Comparison of ENCODE assay signal across 8 cellular contexts in the genomic region with DNA sequence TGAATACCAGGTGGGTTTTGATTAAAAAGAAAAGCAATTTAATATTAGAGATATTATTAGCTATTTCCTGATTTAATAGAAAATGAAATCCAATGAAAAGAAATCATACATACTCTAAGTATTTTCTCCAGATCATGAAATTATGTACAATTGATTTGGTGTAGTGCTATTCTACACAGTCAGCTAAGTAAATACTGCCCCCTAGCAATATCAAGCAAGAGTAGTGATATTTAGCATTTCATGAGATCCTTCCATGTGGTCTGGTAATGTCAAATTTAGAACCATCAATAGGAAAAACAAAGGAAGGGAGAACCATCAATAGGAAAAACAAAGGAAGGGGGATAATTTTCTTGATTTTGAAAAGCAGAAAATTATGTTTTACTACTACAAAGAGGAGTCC.
A peak's percentile ranks its signal among the peaks of the same experiment; 100 is the strongest.
DNase-seq lines count a peak whose midpoint lies in the region; ATAC-seq and TF ChIP-seq lines count a peak whose summit lies in the region.

No MANE protein-coding gene starts in this region.

- DNase-seq in ACHN (peak; percentile 42), GM13977 (ENCODE audit: low spot score) (no peak), Peyer's patch (no peak), fibroblast of the conjunctiva (ENCODE audit: low read depth) (peak; percentile 9)
- no peak for DNase-seq in stimulated activated CD4-positive, alpha-beta T cell treated with anti-CD3 and anti-CD28 coated beads, Interleukin-15, amount 100 ng/mL, for 24 hours
- DNase-seq in activated CD4-positive, alpha-beta T cell treated with anti-CD3 and anti-CD28 coated beads for 36 hours: no peak

- H3K4me1 Mint-ChIP-seq in activated CD4-positive, alpha-beta T cell treated with anti-CD3 and anti-CD28 coated beads for 36 hours: no peaks in the 10 kb centered on the region

- CTCF ChIA-PET in activated CD4-positive, alpha-beta T cell treated with anti-CD3 and anti-CD28 coated beads for 36 hours (lab: Charles Lee): interaction anchor here (0.9 kb wide), 1 partner anchor 10 kb away, joined by 3 read pairs; no protein-coding TSS in a partner anchor

- no peaks in the 10 kb centered on the region for H3K4me1 ChIP-seq in Peyer's patch

- ATAC-seq in HG03520 (IDR thresholded peaks at IDR 0.05; ENCODE audit: unreplicated experiment) (no peak), GM21381 (IDR thresholded peaks at IDR 0.05; ENCODE audit: unreplicated experiment) (no peak)
- no peak for ATAC-seq in activated CD4-positive, alpha-beta T cell treated with anti-CD3 and anti-CD28 coated beads for 36 hours

- no peak for TF ChIP-seq POLR2A in Peyer's patch (IDR thresholded peaks at IDR 0.05)

- H3K27me3 Mint-ChIP-seq in activated CD4-positive, alpha-beta T cell treated with anti-CD3 and anti-CD28 coated beads for 36 hours: no peaks in the 10 kb centered on the region

- no peak overlapping the region for H3K4me3 ChIP-seq in Peyer's patch

- no peak overlapping the region for H3K4me3 Mint-ChIP-seq in activated CD4-positive, alpha-beta T cell treated with anti-CD3 and anti-CD28 coated beads for 36 hours

- H3K9me3 ChIP-seq in Peyer's patch: no peaks in the 10 kb centered on the region

- intact Hi-C loops in activated CD4-positive, alpha-beta T cell treated with anti-CD3 and anti-CD28 coated beads for 36 hours (cut with DNase I, micrococcal nuclease): loop anchor here in 1 of 2 experiments (5.0 kb wide), 1 partner anchor 679 kb away; no protein-coding TSS in a partner anchor

- H3K36me3 Mint-ChIP-seq in activated CD4-positive, alpha-beta T cell treated with anti-CD3 and anti-CD28 coated beads for 36 hours (ENCODE audit: low read depth): peaks cover 3% of the 10 kb centered on the region

- POLR2A ChIA-PET in activated CD4-positive, alpha-beta T cell treated with anti-CD3 and anti-CD28 coated beads for 36 hours (lab: Charles Lee): no interaction called here

- H3K36me3 ChIP-seq in Peyer's patch: no peaks in the 10 kb centered on the region

- in situ Hi-C loops in ACHN (cut with HindIII; ENCODE audit: low pct_ligation_motif_present, low pct_unique_long_range_greater_than_20kb, low sequenced_read_pairs): no loop called here
- in situ Hi-C loops in GM13977 (cut with MboI; ENCODE audit: low pct_unique_long_range_greater_than_20kb, low sequenced_read_pairs, unreplicated experiment): no loop called here

- TF ChIP-seq CTCF in GM13977 (IDR thresholded peaks at IDR 0.05; ENCODE audit: extremely low read depth, insufficient read depth, missing control alignments): peak; percentile 43
- peak in 4 of 6 experiments; percentile 28 to 50 (median 48) for TF ChIP-seq CTCF in Peyer's patch (IDR thresholded peaks at IDR 0.05)

- no peaks in the 10 kb centered on the region for H3K27me3 ChIP-seq in Peyer's patch

- no peak overlapping the region for H3K27ac Mint-ChIP-seq in activated CD4-positive, alpha-beta T cell treated with anti-CD3 and anti-CD28 coated beads for 36 hours

- no peak overlapping the region for H3K27ac ChIP-seq in Peyer's patch

- no peaks in the 10 kb centered on the region for H3K9me3 Mint-ChIP-seq in activated CD4-positive, alpha-beta T cell treated with anti-CD3 and anti-CD28 coated beads for 36 hours (ENCODE audit: low read depth)

Comparison
In these comparisons a context has a peak if more than half of its experiments do, and no peak if none do; other contexts are left out.
1. DNase-seq: peak in ACHN (single experiment) and fibroblast of the conjunctiva (single experiment); none in GM13977 (single experiment), Peyer's patch (0 of 3), stimulated activated CD4-positive, alpha-beta T cell treated with anti-CD3 and anti-CD28 coated beads, Interleukin-15, amount 100 ng/mL, for 24 hours (single experiment) and activated CD4-positive, alpha-beta T cell treated with anti-CD3 and anti-CD28 coated beads for 36 hours (single experiment).